In the genomic region with DNA sequence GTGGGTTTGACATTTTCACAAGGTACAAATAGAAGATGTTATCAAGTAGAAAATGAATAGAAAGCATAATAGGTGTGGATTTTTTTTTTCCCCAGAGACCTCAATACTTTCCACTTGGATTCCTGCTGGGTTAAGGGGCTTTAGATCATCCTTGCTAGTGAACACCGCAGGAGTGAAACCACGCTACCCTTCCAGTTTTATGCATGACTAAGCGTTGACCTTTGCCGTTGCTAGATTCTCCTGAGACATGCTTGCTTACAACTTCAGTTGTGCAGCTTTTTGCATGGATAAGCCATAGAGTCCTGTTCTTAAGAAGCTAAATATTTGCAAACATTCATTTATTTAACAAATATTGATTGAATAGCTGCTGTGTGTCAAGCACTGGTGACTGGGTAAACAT, we compare ENCODE assay signal across 19 cellular contexts.
A peak's percentile ranks its signal among the peaks of the same experiment; 100 is the strongest.
DNase-seq lines count a peak whose midpoint lies in the region; FAIRE-seq and TF ChIP-seq lines count a peak whose summit lies in the region.
"Had no signal": no experiment of that assay in that cellular context is flagged by ENCODE, and none has a peak within 500 bp of the region (broad histone marks: within the 10 kb centered on the region; RNA-seq: fewer than 3 reads in every experiment).

No MANE protein-coding gene starts in this region.

- no peak overlapping the region for H2AFZ ChIP-seq in astrocyte (ENCODE audit: low read depth, low read length)
- no peak overlapping the region for H2AFZ ChIP-seq in smooth muscle cell (ENCODE audit: low read depth)
- H2AFZ ChIP-seq: parathyroid adenoma had no signal

- H3K4me1 Mint-ChIP-seq in astrocyte (ENCODE audit: low read depth, unreplicated experiment): peaks cover 18% of the 10 kb centered on the region
- H3K4me1 Mint-ChIP-seq: activated naive CD4-positive, alpha-beta T cell treated with anti-CD3 and anti-CD28 coated beads, Interleukin-2, amount 50 U/mL, for 24 hours had no signal

- peak overlapping the region; percentile 51 for H3K4me2 ChIP-seq in astrocyte (ENCODE audit: low read length)
- peak overlapping the region; percentile 9 for H3K4me2 ChIP-seq in smooth muscle cell

- H3K36me3 ChIP-seq in astrocyte (ENCODE audit: insufficient read depth, low read length) (no peaks in the 10 kb centered on the region), smooth muscle cell (ENCODE audit: low read depth) (no peaks in the 10 kb centered on the region)
- H3K36me3 ChIP-seq: BE2C, breast epithelium had no signal

- TF ChIP-seq CTCF in astrocyte (IDR thresholded peaks at IDR 0.05; ENCODE audit: insufficient read depth, low read depth, low read length) (no peak), smooth muscle cell (IDR thresholded peaks at IDR 0.05; ENCODE audit: borderline replicate concordance, insufficient read depth, poor library complexity, severe bottlenecking) (no peak)

- H3K9me3 ChIP-seq in astrocyte (ENCODE audit: insufficient read depth, low read depth, low read length) (no peaks in the 10 kb centered on the region), smooth muscle cell (replicated peaks; ENCODE audit: low read depth) (no peaks in the 10 kb centered on the region)
- H3K9me3 ChIP-seq: BE2C, breast epithelium had no signal

- H3K27me3 Mint-ChIP-seq in astrocyte (ENCODE audit: low read depth, unreplicated experiment): no peaks in the 10 kb centered on the region
- H3K27me3 Mint-ChIP-seq: activated naive CD4-positive, alpha-beta T cell treated with anti-CD3 and anti-CD28 coated beads, Interleukin-2, amount 50 U/mL, for 24 hours had no signal

- H3K27ac Mint-ChIP-seq in astrocyte (ENCODE audit: unreplicated experiment): no peak overlapping the region
- H3K27ac Mint-ChIP-seq: activated CD8-positive, alpha-beta T cell treated with anti-CD3 and anti-CD28 coated beads, Interleukin-2, amount 10 ng/mL, durations not matched to agents 7 days and 5 days; activated naive CD4-positive, alpha-beta T cell treated with anti-CD3 and anti-CD28 coated beads, Interleukin-2, amount 50 U/mL, for 24 hours had no signal

- no peaks in the 10 kb centered on the region for H3K27me3 ChIP-seq in astrocyte (ENCODE audit: insufficient read depth, low read length)
- H3K27me3 ChIP-seq in smooth muscle cell (ENCODE audit: low read depth): no peaks in the 10 kb centered on the region
- H3K27me3 ChIP-seq: BE2C, breast epithelium had no signal

- no peaks in the 10 kb centered on the region for H3K36me3 Mint-ChIP-seq in astrocyte (ENCODE audit: low read depth, unreplicated experiment)
- H3K36me3 Mint-ChIP-seq: activated naive CD4-positive, alpha-beta T cell treated with anti-CD3 and anti-CD28 coated beads, Interleukin-2, amount 50 U/mL, for 24 hours had no signal

- H4K20me1 ChIP-seq in astrocyte (ENCODE audit: insufficient read depth, low read length): no peaks in the 10 kb centered on the region
- H4K20me1 ChIP-seq in smooth muscle cell (ENCODE audit: low read depth): no peaks in the 10 kb centered on the region

- H3K79me2 ChIP-seq in astrocyte (ENCODE audit: insufficient read depth, low read length) (no peaks in the 10 kb centered on the region), smooth muscle cell (ENCODE audit: low read depth) (no peaks in the 10 kb centered on the region)
- H3K79me2 ChIP-seq: parathyroid adenoma had no signal

- no peak for FAIRE-seq in astrocyte (lab: Jason Lieb, UNC)
- FAIRE-seq: GM12878 had no signal

- H3K4me3 ChIP-seq in astrocyte (ENCODE audit: insufficient read depth, low read depth, low read length) (no peak overlapping the region), smooth muscle cell (no peak overlapping the region)
- H3K4me3 ChIP-seq: breast epithelium, GM12878 had no signal

- H3K4me1 ChIP-seq in astrocyte (ENCODE audit: insufficient read depth, low read length) (peaks cover 4% of the 10 kb centered on the region), smooth muscle cell (ENCODE audit: low read depth) (peaks cover 8% of the 10 kb centered on the region)
- H3K4me1 ChIP-seq: BE2C, breast epithelium, parathyroid adenoma had no signal

- no peak overlapping the region for H3K9ac ChIP-seq in astrocyte (ENCODE audit: low read length)
- no peak overlapping the region for H3K9ac ChIP-seq in smooth muscle cell (ENCODE audit: low read depth)
- H3K9ac ChIP-seq: parathyroid adenoma had no signal

- WGBS in smooth muscle cell (ENCODE audit: low lambda C conversion rate): 40% methylated on average over 4 of the region's 4 CpGs

- H3K27ac ChIP-seq in astrocyte (ENCODE audit: low read depth, low read length): no peak overlapping the region
- H3K27ac ChIP-seq in smooth muscle cell (ENCODE audit: low read depth): no peak overlapping the region
- H3K27ac ChIP-seq: breast epithelium, parathyroid adenoma had no signal

- H3F3A ChIP-seq in smooth muscle cell (ENCODE audit: low read depth): peaks cover 12% of the 10 kb centered on the region

- no peak overlapping the region for H3K4me3 Mint-ChIP-seq in astrocyte (ENCODE audit: unreplicated experiment)
- H3K4me3 Mint-ChIP-seq: activated CD8-positive, alpha-beta T cell treated with anti-CD3 and anti-CD28 coated beads, Interleukin-2, amount 10 ng/mL, durations not matched to agents 7 days and 5 days; activated naive CD4-positive, alpha-beta T cell treated with anti-CD3 and anti-CD28 coated beads, Interleukin-2, amount 50 U/mL, for 24 hours had no signal

- no peaks in the 10 kb centered on the region for H3K9me3 Mint-ChIP-seq in astrocyte (ENCODE audit: unreplicated experiment)
- H3K9me3 Mint-ChIP-seq: activated naive CD4-positive, alpha-beta T cell treated with anti-CD3 and anti-CD28 coated beads, Interleukin-2, amount 50 U/mL, for 24 hours had no signal

- DNase-seq in NCI-H146 (lab: John Stamatoyannopoulos, UW): peak; percentile 15
- DNase-seq in NCI-H146 treated with DMSO at 0.1 percent for 48 hours (lab: John Stamatoyannopoulos, UW; ENCODE audit: unreplicated experiment): no peak
- peak; percentile 63 for DNase-seq in astrocyte (ENCODE audit: low read depth)
- peak; percentile 21 for DNase-seq in iris pigment epithelial cell (ENCODE audit: low read depth)
- DNase-seq in smooth muscle cell (lab: John Stamatoyannopoulos, UW; ENCODE audit: unreplicated experiment): no peak
- no peak for DNase-seq in SKM-1 (lab: John Stamatoyannopoulos, UW; ENCODE audit: unreplicated experiment)
- no peak for DNase-seq in NCI-H446 (lab: John Stamatoyannopoulos, UW)
- no peak for DNase-seq in foreskin melanocyte
- DNase-seq: 8988T; activated CD8-positive, alpha-beta T cell treated with anti-CD3 and anti-CD28 coated beads, Interleukin-2, amount 10 ng/mL, durations not matched to agents 7 days and 5 days; activated T-cell treated with anti-CD3 and anti-CD28 coated beads, Interleukin-2, amount 50 U/mL, for 48 hours; BE2C; GF-D8; Kasumi-1; T-helper 1 cell had no signal

Comparison
In these comparisons a context has a peak if more than half of its experiments do, and no peak if none do; other contexts are left out.
1. DNase-seq: peak in NCI-H146 (single experiment), astrocyte (single experiment) and iris pigment epithelial cell (single experiment); none in NCI-H146 treated with DMSO at 0.1 percent for 48 hours (single experiment), smooth muscle cell (single experiment), SKM-1 (single experiment), NCI-H446 (0 of 2) and foreskin melanocyte (single experiment).